ENCODE assay signal across 1 cellular context in genomic region chr5:31226651-31227050, GRCh38.
A peak's percentile ranks its signal among the peaks of the same experiment; 100 is the strongest.
TF ChIP-seq lines count a peak whose summit lies in the region.

No MANE protein-coding gene starts in this region.

TF ChIP-seq in H1, 55 proteins besides CTCF, POLR2A, EP300 and RAD21:
- TF ChIP-seq GTF2F1 (IDR thresholded peaks at IDR 0.05; ENCODE audit: borderline replicate concordance, low read depth, low read length) (no peak), SRF (IDR thresholded peaks at IDR 0.05; ENCODE audit: low read depth, low read length) (peak; percentile 69; the same call in 1 of the 2 replicates)
